In the genomic region with DNA sequence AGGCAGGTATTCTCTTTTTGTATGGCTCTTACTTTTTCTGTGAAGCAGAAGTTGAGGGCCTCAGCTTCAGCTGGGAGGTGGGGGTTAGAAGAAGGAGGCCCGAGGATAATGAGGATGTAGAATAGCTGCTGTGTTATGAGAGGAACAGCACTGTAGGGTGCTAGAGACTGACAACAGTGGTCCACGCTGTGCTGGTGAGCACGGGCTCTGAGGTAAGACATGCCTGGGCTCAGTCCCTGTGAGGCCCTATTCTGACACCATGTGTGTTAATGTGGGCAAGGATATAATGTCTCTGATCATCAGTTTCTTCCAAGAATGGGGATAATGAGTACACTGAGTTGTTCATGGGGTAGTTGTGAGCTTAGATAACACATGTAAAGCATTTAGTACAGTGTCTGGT, we compare ENCODE assay signal across 9 cellular contexts. TPM values are rescaled to one million over a fixed set of nuclear protein-coding genes. Genes with fewer than 3 reads are reported as not detected.
"Had no signal": no experiment of that assay in that cellular context is flagged by ENCODE, and none has a peak within 500 bp of the region (broad histone marks: within the 10 kb centered on the region; RNA-seq: fewer than 3 reads in every experiment).

No MANE protein-coding gene starts in this region.

- ATAC-seq: HepG2, K562 had no signal

- H3K4me1 Mint-ChIP-seq: IgD-negative memory B cell had no signal

- H3K4me3 Mint-ChIP-seq: IgD-negative memory B cell had no signal

- DNase-seq: IMR-90, KBM-7 had no signal

- H3K27ac ChIP-seq: HL-60 had no signal

- H3K4me3 ChIP-seq: K562 had no signal

- H3K27ac Mint-ChIP-seq: IgD-negative memory B cell had no signal

- FAIRE-seq: HepG2, HTR-8/SVneo, K562 had no signal

RNA-seq across cellular contexts. Expression of a gene that starts 55.3 kb away (rescaled TPM):
- total RNA-seq: HepG2, HT-29, HT1080, IMR-90 had no signal
- polyA plus RNA-seq: HepG2, IgD-negative memory B cell, IMR-90, K562 had no signal
